Comparison of ENCODE assay signal across 8 cellular contexts in genomic region chr1:27864264-27864895, GRCh38. TPM values are rescaled to one million over a fixed set of nuclear protein-coding genes. Genes with fewer than 3 reads are reported as not detected.
DNase-seq lines count a peak whose midpoint lies in the region; ATAC-seq and TF ChIP-seq lines count a peak whose summit lies in the region.

No MANE protein-coding gene starts in this region.

- H3K4ac ChIP-seq in trophoblast cell (ENCODE audit: low read depth, low read length), result no peak overlapping the region

- H3K79me1 ChIP-seq in trophoblast cell (ENCODE audit: low read length), result no peaks in the 10 kb centered on the region

- H2BK12ac ChIP-seq in trophoblast cell (ENCODE audit: low read length), result no peak overlapping the region

- no peak overlapping the region for H3K9ac ChIP-seq in DND-41 (ENCODE audit: low read depth, low read length)
- H3K9ac ChIP-seq in mammary epithelial cell (ENCODE audit: insufficient read depth, low read length), result no peak overlapping the region
- H3K9ac ChIP-seq in trophoblast cell (ENCODE audit: low read length), result no peak overlapping the region

- H3K36me3 ChIP-seq in DND-41 (ENCODE audit: insufficient read depth, low read length), result no peaks in the 10 kb centered on the region
- no peaks in the 10 kb centered on the region for H3K36me3 ChIP-seq in mammary epithelial cell (ENCODE audit: insufficient read depth, low read length)
- H3K36me3 ChIP-seq in trophoblast cell (ENCODE audit: control insufficient read depth in 1 of 2, insufficient read depth in 2 of 2, low read length in 2 of 2), result no peaks in the 10 kb centered on the region

- no peaks in the 10 kb centered on the region for H3K79me2 ChIP-seq in DND-41 (ENCODE audit: insufficient read depth, low read length)
- H3K79me2 ChIP-seq in mammary epithelial cell (ENCODE audit: insufficient read depth, low read length), result no peaks in the 10 kb centered on the region
- no peaks in the 10 kb centered on the region for H3K79me2 ChIP-seq in trophoblast cell (ENCODE audit: control insufficient read depth, insufficient read depth, low read length, poor library complexity)

- TF ChIP-seq CTCF in DND-41 (IDR thresholded peaks at IDR 0.05; ENCODE audit: borderline replicate concordance, extremely low read depth, low read length, poor library complexity, severe bottlenecking) (no peak), mammary epithelial cell (conservative IDR thresholded peaks at IDR 0.05 in 1 of 2, IDR thresholded peaks at IDR 0.05 in 1 of 2; ENCODE audit: extremely low read depth in 1 of 2, insufficient read depth in 1 of 2, low read depth in 1 of 2, low read length in 2 of 2) (no peak)

- no peak overlapping the region for H3K4me3 ChIP-seq in DND-41 (ENCODE audit: low read depth in 1 of 2, low read length in 2 of 2)
- no peak overlapping the region for H3K4me3 ChIP-seq in mammary epithelial cell (replicated peaks in 1 of 3; ENCODE audit: insufficient read depth in 1 of 3, low read depth in 2 of 3, low read length in 3 of 3)
- H3K4me3 ChIP-seq in trophoblast cell (ENCODE audit: low read depth, low read length), result no peak overlapping the region

- H4K8ac ChIP-seq in trophoblast cell (ENCODE audit: low read depth, low read length), result no peak overlapping the region

- dilution Hi-C loops in mammary epithelial cell (cut with HindIII; ENCODE audit: low sequenced_read_pairs), result no loop called here

- no peak overlapping the region for H3K14ac ChIP-seq in trophoblast cell (ENCODE audit: low read length)

- H3K27ac ChIP-seq in DND-41 (ENCODE audit: low read length), result no peak overlapping the region
- peak overlapping the region; percentile 84 for H3K27ac ChIP-seq in mammary epithelial cell (ENCODE audit: insufficient read depth, low read depth, low read length)
- H3K27ac ChIP-seq in trophoblast cell (ENCODE audit: low read depth, low read length), result no peak overlapping the region

- H2AK5ac ChIP-seq in trophoblast cell (ENCODE audit: low read length), result no peak overlapping the region

- no peak for DNase-seq in DND-41
- peak; percentile 48 for DNase-seq in OCI-M1 (lab: John Stamatoyannopoulos, UW)
- DNase-seq in mammary epithelial cell, result peak; percentile 44
- DNase-seq in trophoblast cell, result peak in 1 of 2 donors; percentile 26
- no peak for DNase-seq in iPS-NIHi7 (ENCODE audit: extremely low spot score)
- DNase-seq in NCI-H82 treated with DMSO at 0.1 percent for 48 hours (lab: John Stamatoyannopoulos, UW; ENCODE audit: unreplicated experiment), result no peak
- no peak for DNase-seq in HuH-7.5 (ENCODE audit: low spot score)

- no peaks in the 10 kb centered on the region for H4K20me1 ChIP-seq in DND-41 (ENCODE audit: insufficient read depth, low read length)
- H4K20me1 ChIP-seq in mammary epithelial cell (ENCODE audit: insufficient read depth, low read length), result no peaks in the 10 kb centered on the region

- H3K9me3 ChIP-seq in DND-41 (ENCODE audit: insufficient read depth, low read length, severe bottlenecking) (no peaks in the 10 kb centered on the region), mammary epithelial cell (replicated peaks; ENCODE audit: insufficient read depth, low read length) (no peaks in the 10 kb centered on the region), trophoblast cell (ENCODE audit: insufficient read depth, low read depth, low read length) (no peaks in the 10 kb centered on the region)

- in situ Hi-C loops in mammary epithelial cell (cut with MboI; ENCODE audit: low sequenced_read_pairs in 2 of 2), result loop anchor here in 1 of 2 donors (5.0 kb wide), 1 partner anchor 108 kb away; no protein-coding TSS in a partner anchor

- H4K12ac ChIP-seq in trophoblast cell (ENCODE audit: low read depth, low read length), result no peak overlapping the region

- intact Hi-C loops in mammary epithelial cell (cut with micrococcal nuclease), result no loop called here

- H3K18ac ChIP-seq in trophoblast cell (ENCODE audit: low read length), result no peak overlapping the region

- no peak overlapping the region for H2BK120ac ChIP-seq in trophoblast cell (ENCODE audit: insufficient read depth, low read length, poor library complexity)

- H3K4me1 ChIP-seq in DND-41 (ENCODE audit: insufficient read depth, low read length) (peaks cover 14% of the 10 kb centered on the region), mammary epithelial cell (ENCODE audit: insufficient read depth, low read length) (peaks cover 26% of the 10 kb centered on the region), trophoblast cell (ENCODE audit: control insufficient read depth in 1 of 2, insufficient read depth in 2 of 2, low read length in 2 of 2) (peaks cover 3 to 4% of the 10 kb centered on the region in 2 experiments)

- 70% methylated on average over 8 of the region's 8 CpGs for WGBS in mammary epithelial cell (ENCODE audit: low coverage, missing lambda C conversion rate)
- WGBS in trophoblast cell (ENCODE audit: extremely low coverage, insufficient coverage, insufficient read length), result no CpG with 5 or more reads among the region's 8 CpGs

- ATAC-seq in DND-41 (ENCODE audit: insufficient read depth, low read depth) (no peak), HG03432 (IDR thresholded peaks at IDR 0.05; ENCODE audit: unreplicated experiment) (no peak)

- no peak overlapping the region for H4K91ac ChIP-seq in trophoblast cell (ENCODE audit: low read depth, low read length)

- H2BK5ac ChIP-seq in trophoblast cell (ENCODE audit: low read depth, low read length, poor library complexity), result no peak overlapping the region

- H3K4me2 ChIP-seq in DND-41 (ENCODE audit: insufficient read depth, low read length) (no peak overlapping the region), mammary epithelial cell (ENCODE audit: insufficient read depth, low read depth, low read length) (no peak overlapping the region), trophoblast cell (ENCODE audit: low read length) (no peak overlapping the region)

- no peak overlapping the region for H3K23ac ChIP-seq in trophoblast cell (ENCODE audit: low read length)

- no peaks in the 10 kb centered on the region for H3K27me3 ChIP-seq in DND-41 (ENCODE audit: insufficient read depth, low read length, poor library complexity)
- no peaks in the 10 kb centered on the region for H3K27me3 ChIP-seq in mammary epithelial cell (ENCODE audit: insufficient read depth, low read length)
- no peaks in the 10 kb centered on the region for H3K27me3 ChIP-seq in trophoblast cell (ENCODE audit: insufficient read depth, low read length)

- CTCF ChIA-PET in mammary epithelial cell (lab: Charles Lee; ENCODE audit: low non-redundant PET), result no interaction called here

- BruUV-seq in mammary epithelial cell (replicated peaks; lab: Mats Ljungman, UMichigan), result no TSS peak

- H2AFZ ChIP-seq in DND-41 (ENCODE audit: low read depth, low read length) (peak overlapping the region; percentile 32; the same call in 1 of the 2 replicates), mammary epithelial cell (ENCODE audit: low read depth, low read length) (peak overlapping the region; percentile 64), trophoblast cell (ENCODE audit: insufficient read depth, low read length, poor library complexity) (peak overlapping the region; percentile 35)

RNA-seq across cellular contexts. Expression of gene THEMIS2, which starts 8.0 kb away (rescaled TPM):
- 1 to 10 TPM; 3.7 to 4.2 TPM for total RNA-seq in mammary epithelial cell
- 1.8 TPM for polyA plus RNA-seq in mammary epithelial cell
- polyA minus RNA-seq in mammary epithelial cell, result 3.4 TPM
- polyA plus RNA-seq in trophoblast cell (2013), result 0.62 and 0.77 TPM in 2 replicates

RNA-seq across cellular contexts. Expression of gene PPP1R8, which starts 33.8 kb away (rescaled TPM):
- 10 to 100 TPM; 37.0 to 42.5 TPM for total RNA-seq in mammary epithelial cell
- 34.4 TPM for polyA plus RNA-seq in mammary epithelial cell
- polyA minus RNA-seq in mammary epithelial cell, result 21.1 TPM
- polyA plus RNA-seq in trophoblast cell (2013), result 31.4 and 32.0 TPM in 2 replicates

RNA-seq across cellular contexts. Expression of gene RPA2, which starts 50.0 kb away (rescaled TPM):
- 10 to 100 TPM; 27.7 to 30.8 TPM for total RNA-seq in mammary epithelial cell
- polyA plus RNA-seq in mammary epithelial cell, result 39.7 TPM
- polyA minus RNA-seq in mammary epithelial cell, result 6.7 TPM
- polyA plus RNA-seq in trophoblast cell (2013), result 20.4 and 22.4 TPM in 2 replicates

Comparison
In these comparisons a context has a peak if more than half of its experiments do, and no peak if none do; other contexts are left out.
1. DNase-seq: peak in OCI-M1 (single experiment) and mammary epithelial cell (single experiment); none in DND-41 (single experiment), iPS-NIHi7 (single experiment), NCI-H82 treated with DMSO at 0.1 percent for 48 hours (single experiment) and HuH-7.5 (single experiment).
2. Peak in every context shown above with its lines, with median percentiles within 50 percentile points of each other: H2AFZ ChIP-seq.